13 cellular contexts compared by ENCODE assay signal in the genomic region with DNA sequence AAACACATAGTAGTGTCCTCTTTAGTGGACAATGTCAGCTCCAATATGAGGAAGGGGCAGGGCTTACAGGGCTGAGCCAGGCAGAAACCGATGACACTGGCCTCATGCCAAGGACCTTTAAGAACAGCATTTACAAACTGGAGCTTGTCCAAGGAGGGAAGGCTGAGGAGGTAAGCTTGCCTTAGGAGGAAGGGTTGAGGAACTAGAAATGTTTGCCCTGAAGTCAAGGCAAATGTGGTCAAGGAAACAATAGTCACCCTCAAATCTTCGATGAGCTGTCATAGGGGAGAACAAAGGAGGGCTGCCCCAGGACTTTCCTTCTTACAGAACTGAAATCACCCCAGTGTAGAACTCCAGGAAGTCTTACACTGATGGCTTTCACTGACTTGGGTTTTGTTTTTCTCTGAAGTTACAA.
DNase-seq lines count a peak whose midpoint lies in the region; ATAC-seq, FAIRE-seq and TF ChIP-seq lines count a peak whose summit lies in the region.
"Had no signal": no experiment of that assay in that cellular context is flagged by ENCODE, and none has a peak within 500 bp of the region (broad histone marks: within the 10 kb centered on the region; RNA-seq: fewer than 3 reads in every experiment).

No MANE protein-coding gene starts in this region.

- peak overlapping the region; percentile 83 for H3K27ac Mint-ChIP-seq in T-helper 1 cell treated with Interleukin-12 subunit alpha and Interleukin-12 subunit beta and Interleukin-4 antibody, amounts not matched to agents 30 μg/mL and 1 μg/mL, for 36 hours
- no peak overlapping the region for H3K27ac Mint-ChIP-seq in stimulated activated effector memory CD8-positive, alpha-beta T cell treated with anti-CD3 and anti-CD28 coated beads, Interleukin-12 subunit alpha, Interleukin-12 subunit beta, amount 100 ng/mL, for 72 hours
- H3K27ac Mint-ChIP-seq in type B pancreatic cell, result no peak overlapping the region
- H3K27ac Mint-ChIP-seq: activated naive CD4-positive, alpha-beta T cell treated with anti-CD3 and anti-CD28 coated beads, Interleukin-2, amount 50 U/mL, for 24 hours had no signal

- H3K4me3 Mint-ChIP-seq in T-helper 1 cell treated with Interleukin-12 subunit alpha and Interleukin-12 subunit beta and Interleukin-4 antibody, amounts not matched to agents 30 μg/mL and 1 μg/mL, for 36 hours, result peak overlapping the region; percentile 8
- H3K4me3 Mint-ChIP-seq in stimulated activated effector memory CD8-positive, alpha-beta T cell treated with anti-CD3 and anti-CD28 coated beads, Interleukin-12 subunit alpha, Interleukin-12 subunit beta, amount 100 ng/mL, for 72 hours, result no peak overlapping the region
- H3K4me3 Mint-ChIP-seq in type B pancreatic cell, result no peak overlapping the region
- H3K4me3 Mint-ChIP-seq: activated naive CD4-positive, alpha-beta T cell treated with anti-CD3 and anti-CD28 coated beads, Interleukin-2, amount 50 U/mL, for 24 hours had no signal

- H3K27me3 Mint-ChIP-seq in T-helper 1 cell treated with Interleukin-12 subunit alpha and Interleukin-12 subunit beta and Interleukin-4 antibody, amounts not matched to agents 30 μg/mL and 1 μg/mL, for 36 hours (ENCODE audit: low read depth), result no peaks in the 10 kb centered on the region
- no peaks in the 10 kb centered on the region for H3K27me3 Mint-ChIP-seq in type B pancreatic cell
- H3K27me3 Mint-ChIP-seq: activated naive CD4-positive, alpha-beta T cell treated with anti-CD3 and anti-CD28 coated beads, Interleukin-2, amount 50 U/mL, for 24 hours had no signal

- no peaks in the 10 kb centered on the region for H4K20me1 ChIP-seq in OCI-LY1 (ENCODE audit: insufficient read depth, low read length)

- peaks cover 4% of the 10 kb centered on the region for H3K9me3 Mint-ChIP-seq in T-helper 1 cell treated with Interleukin-12 subunit alpha and Interleukin-12 subunit beta and Interleukin-4 antibody, amounts not matched to agents 30 μg/mL and 1 μg/mL, for 36 hours
- no peaks in the 10 kb centered on the region for H3K9me3 Mint-ChIP-seq in stimulated activated effector memory CD8-positive, alpha-beta T cell treated with anti-CD3 and anti-CD28 coated beads, Interleukin-12 subunit alpha, Interleukin-12 subunit beta, amount 100 ng/mL, for 72 hours
- H3K9me3 Mint-ChIP-seq in type B pancreatic cell, result peaks cover 5% of the 10 kb centered on the region
- H3K9me3 Mint-ChIP-seq: activated naive CD4-positive, alpha-beta T cell treated with anti-CD3 and anti-CD28 coated beads, Interleukin-2, amount 50 U/mL, for 24 hours had no signal

- peaks cover 3% of the 10 kb centered on the region for H3K36me3 Mint-ChIP-seq in T-helper 1 cell treated with Interleukin-12 subunit alpha and Interleukin-12 subunit beta and Interleukin-4 antibody, amounts not matched to agents 30 μg/mL and 1 μg/mL, for 36 hours (ENCODE audit: low read depth)
- H3K36me3 Mint-ChIP-seq in stimulated activated effector memory CD8-positive, alpha-beta T cell treated with anti-CD3 and anti-CD28 coated beads, Interleukin-12 subunit alpha, Interleukin-12 subunit beta, amount 100 ng/mL, for 72 hours, result no peaks in the 10 kb centered on the region
- no peaks in the 10 kb centered on the region for H3K36me3 Mint-ChIP-seq in type B pancreatic cell
- H3K36me3 Mint-ChIP-seq: activated naive CD4-positive, alpha-beta T cell treated with anti-CD3 and anti-CD28 coated beads, Interleukin-2, amount 50 U/mL, for 24 hours had no signal

- FAIRE-seq in frontal cortex (lab: Jason Lieb, UNC), result no peak
- FAIRE-seq: H54 had no signal

- peak; percentile 69 for ATAC-seq in stimulated activated effector memory CD8-positive, alpha-beta T cell treated with anti-CD3 and anti-CD28 coated beads, Interleukin-12 subunit alpha, Interleukin-12 subunit beta, amount 100 ng/mL, for 72 hours
- ATAC-seq in GM18907 (IDR thresholded peaks at IDR 0.05; ENCODE audit: unreplicated experiment), result no peak

- peaks cover 10% of the 10 kb centered on the region for H3K4me1 Mint-ChIP-seq in T-helper 1 cell treated with Interleukin-12 subunit alpha and Interleukin-12 subunit beta and Interleukin-4 antibody, amounts not matched to agents 30 μg/mL and 1 μg/mL, for 36 hours (ENCODE audit: low read depth)
- peaks cover 16% of the 10 kb centered on the region for H3K4me1 Mint-ChIP-seq in stimulated activated effector memory CD8-positive, alpha-beta T cell treated with anti-CD3 and anti-CD28 coated beads, Interleukin-12 subunit alpha, Interleukin-12 subunit beta, amount 100 ng/mL, for 72 hours
- H3K4me1 Mint-ChIP-seq in type B pancreatic cell (ENCODE audit: unreplicated experiment), result peaks cover 16% of the 10 kb centered on the region

- H3K9me2 ChIP-seq in OCI-LY1 (ENCODE audit: low read depth, low read length), result no peaks in the 10 kb centered on the region

- H3K4me2 ChIP-seq in OCI-LY1 (ENCODE audit: low read length), result peak overlapping the region; percentile 4; the same call in 1 of the 2 replicates

- TF ChIP-seq CTCF in OCI-LY1 (IDR thresholded peaks at IDR 0.05; ENCODE audit: low read length) (no peak), type B pancreatic cell (conservative IDR thresholded peaks at IDR 0.05) (no peak)

- H3K9ac ChIP-seq in OCI-LY1 (ENCODE audit: low read length), result 0 out of 2 replicates have a peak overlapping the region, but pooled peaks have one; percentile 14

- H2AFZ ChIP-seq in OCI-LY1 (ENCODE audit: low read length), result no peak overlapping the region

- no peaks in the 10 kb centered on the region for H3K27me3 ChIP-seq in OCI-LY1 (ENCODE audit: insufficient read depth, low read length)
- H3K27me3 ChIP-seq: SJSA1 had no signal

- H3K79me2 ChIP-seq in OCI-LY1 (ENCODE audit: insufficient read depth, low read length), result no peaks in the 10 kb centered on the region

- no peak overlapping the region for H3K4me3 ChIP-seq in OCI-LY1 (ENCODE audit: low read depth, low read length, poor library complexity, severe bottlenecking)
- H3K4me3 ChIP-seq: SJSA1 had no signal

- H3F3A ChIP-seq in OCI-LY1 (ENCODE audit: insufficient read depth, low read length), result no peaks in the 10 kb centered on the region

- peaks cover 34% of the 10 kb centered on the region for H3K4me1 ChIP-seq in OCI-LY1 (ENCODE audit: insufficient read depth, low read length, severe bottlenecking)

- H3K36me3 ChIP-seq in OCI-LY1 (ENCODE audit: insufficient read depth, low read length), result no peaks in the 10 kb centered on the region
- H3K36me3 ChIP-seq: SJSA1 had no signal

- H3K9me3 ChIP-seq in OCI-LY1 (ENCODE audit: low read length), result no peaks in the 10 kb centered on the region
- H3K9me3 ChIP-seq: SJSA1 had no signal

- peak overlapping the region; percentile 64 for H3K27ac ChIP-seq in OCI-LY1 (ENCODE audit: low read depth, low read length, poor library complexity, severe bottlenecking)
- H3K27ac ChIP-seq: SJSA1 had no signal

- DNase-seq in T-helper 1 cell (no peak), dermis blood vessel endothelial cell (peak; percentile 80), frontal cortex (ENCODE audit: low spot score in 2 of 2) (no peak), type B pancreatic cell (ENCODE audit: extremely low spot score, unreplicated experiment) (no peak)
- DNase-seq in stimulated activated effector memory CD8-positive, alpha-beta T cell treated with anti-CD3 and anti-CD28 coated beads, Interleukin-12 subunit alpha, Interleukin-12 subunit beta, amount 100 ng/mL, for 72 hours (ENCODE audit: low spot score in 2 of 2), result no peak
- DNase-seq: Karpas-422; stimulated activated CD4-positive, alpha-beta T cell treated with anti-CD3 and anti-CD28 coated beads, Interleukin-4, amount 100 ng/mL, for 24 hours had no signal
